In genomic region chr6:135135835-135136234, GRCh38 we compare ENCODE assay signal across 16 cellular contexts.
"Had no signal": no experiment of that assay in that cellular context is flagged by ENCODE, and none has a peak within 500 bp of the region (broad histone marks: within the 10 kb centered on the region; RNA-seq: fewer than 3 reads in every experiment).

No MANE protein-coding gene starts in this region.

- H3K4me3 ChIP-seq: lower lobe of right lung, thyroid gland had no signal

- H3K27ac Mint-ChIP-seq: activated B cell treated with CpG ODN at 0.5 μM for 24 hours; brain; dendritic cell treated with granulocyte-macrophage colony-stimulating factor and Interleukin-4, amounts not matched to agents 40 ng/mL and 50 ng/mL, for 4 days; endodermal cell; mesothelial cell of epicardium had no signal

- H3K27me3 Mint-ChIP-seq: activated B cell treated with CpG ODN at 0.5 μM for 24 hours, brain had no signal

- H3K4me3 Mint-ChIP-seq: activated B cell treated with CpG ODN at 0.5 μM for 24 hours; activated T-cell treated with anti-CD3 and anti-CD28 coated beads, Interleukin-2, amount 50 U/mL, for 4 hours; brain; dendritic cell treated with granulocyte-macrophage colony-stimulating factor and Interleukin-4, amounts not matched to agents 40 ng/mL and 50 ng/mL, for 4 days; endodermal cell; mesothelial cell of epicardium had no signal

- H3K27me3 ChIP-seq: neutrophil, thyroid gland had no signal

- H3K4me1 Mint-ChIP-seq: activated B cell treated with CpG ODN at 0.5 μM for 24 hours, brain, endodermal cell had no signal

- H3K36me3 ChIP-seq: lower lobe of right lung, neutrophil, thyroid gland had no signal

- H3K9me3 ChIP-seq: lower lobe of right lung, neutrophil, thyroid gland had no signal

- H3K4me1 ChIP-seq: lower lobe of right lung, thyroid gland had no signal

- H3K9me3 Mint-ChIP-seq: activated B cell treated with CpG ODN at 0.5 μM for 24 hours; activated T-cell treated with anti-CD3 and anti-CD28 coated beads, Interleukin-2, amount 50 U/mL, for 4 hours; brain; dendritic cell treated with granulocyte-macrophage colony-stimulating factor and Interleukin-4, amounts not matched to agents 40 ng/mL and 50 ng/mL, for 4 days; endodermal cell; mesothelial cell of epicardium had no signal

- ATAC-seq: activated T-cell treated with anti-CD3 and anti-CD28 coated beads, Interleukin-2, amount 50 U/mL, for 4 hours; lower lobe of right lung had no signal

- H3K36me3 Mint-ChIP-seq: brain, mesothelial cell of epicardium had no signal

- H3K27ac ChIP-seq: lower lobe of right lung, neutrophil, thyroid gland had no signal

- DNase-seq: activated B cell treated with CpG ODN at 0.5 μM for 24 hours; activated CD4-positive, alpha-beta T cell treated with anti-CD3 and anti-CD28 coated beads, Interleukin-2, amount 50 U/mL, for 4 hours; activated naive CD4-positive, alpha-beta T cell; activated T-cell treated with anti-CD3 and anti-CD28 coated beads, Interleukin-2, amount 50 U/mL, for 4 hours; amniotic stem cell; cerebellar nuclear complex; endodermal cell; erythroblast; lower lobe of right lung; retina; stimulated activated CD4-positive, alpha-beta T cell treated with anti-CD3 and anti-CD28 coated beads, Interleukin-4, amount 100 ng/mL, for 24 hours; thyroid gland had no signal
